1 cellular context compared by ENCODE assay signal in the genomic region with DNA sequence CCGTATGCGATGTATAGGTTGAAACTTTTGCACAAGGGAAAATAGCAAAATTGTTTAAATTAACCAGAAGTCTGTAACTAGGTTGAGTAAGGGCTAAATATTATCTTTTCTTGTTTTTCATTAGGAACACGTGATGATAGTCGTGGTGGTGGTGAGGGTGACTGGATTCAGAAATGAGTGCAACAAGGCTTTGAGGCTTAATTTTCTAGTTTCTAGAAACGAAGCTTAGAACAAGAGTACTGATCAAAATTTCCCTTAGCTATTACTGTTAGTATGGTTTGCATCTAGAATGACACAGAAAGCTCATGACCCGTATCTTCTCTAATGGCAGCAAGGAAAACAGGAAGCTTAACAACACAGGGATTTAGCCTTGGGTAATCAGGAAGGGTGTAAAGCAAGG.
TF ChIP-seq lines count a peak whose summit lies in the region.

No MANE protein-coding gene starts in this region.

TF ChIP-seq in WTC11, 78 proteins besides CTCF, POLR2A, EP300 and RAD21:
- TF ChIP-seq GRHL2 (CRISPR knock-in tag; IDR thresholded peaks at IDR 0.05; ENCODE audit: insufficient replicate concordance, severe bottlenecking) (no peak), ZNF138 (CRISPR knock-in tag; conservative IDR thresholded peaks at IDR 0.05) (no peak), NFATC4 (CRISPR knock-in tag; IDR thresholded peaks at IDR 0.05) (no peak), TEAD1 (CRISPR knock-in tag; IDR thresholded peaks at IDR 0.05) (no peak), TP53 (CRISPR knock-in tag; IDR thresholded peaks at IDR 0.05) (no peak), SP1 (CRISPR knock-in tag; conservative IDR thresholded peaks at IDR 0.05) (no peak), ZNF416 (CRISPR knock-in tag; IDR thresholded peaks at IDR 0.05) (no peak), FOXK1 (CRISPR knock-in tag; IDR thresholded peaks at IDR 0.05) (no peak)
- TF ChIP-seq, protein P1, sequence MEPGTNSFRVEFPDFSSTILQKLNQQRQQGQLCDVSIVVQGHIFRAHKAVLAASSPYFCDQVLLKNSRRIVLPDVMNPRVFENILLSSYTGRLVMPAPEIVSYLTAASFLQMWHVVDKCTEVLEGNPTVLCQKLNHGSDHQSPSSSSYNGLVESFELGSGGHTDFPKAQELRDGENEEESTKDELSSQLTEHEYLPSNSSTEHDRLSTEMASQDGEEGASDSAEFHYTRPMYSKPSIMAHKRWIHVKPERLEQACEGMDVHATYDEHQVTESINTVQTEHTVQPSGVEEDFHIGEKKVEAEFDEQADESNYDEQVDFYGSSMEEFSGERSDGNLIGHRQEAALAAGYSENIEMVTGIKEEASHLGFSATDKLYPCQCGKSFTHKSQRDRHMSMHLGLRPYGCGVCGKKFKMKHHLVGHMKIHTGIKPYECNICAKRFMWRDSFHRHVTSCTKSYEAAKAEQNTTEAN (CRISPR knock-in tag; IDR thresholded peaks at IDR 0.05), result no peak
- TF ChIP-seq, protein P2, sequence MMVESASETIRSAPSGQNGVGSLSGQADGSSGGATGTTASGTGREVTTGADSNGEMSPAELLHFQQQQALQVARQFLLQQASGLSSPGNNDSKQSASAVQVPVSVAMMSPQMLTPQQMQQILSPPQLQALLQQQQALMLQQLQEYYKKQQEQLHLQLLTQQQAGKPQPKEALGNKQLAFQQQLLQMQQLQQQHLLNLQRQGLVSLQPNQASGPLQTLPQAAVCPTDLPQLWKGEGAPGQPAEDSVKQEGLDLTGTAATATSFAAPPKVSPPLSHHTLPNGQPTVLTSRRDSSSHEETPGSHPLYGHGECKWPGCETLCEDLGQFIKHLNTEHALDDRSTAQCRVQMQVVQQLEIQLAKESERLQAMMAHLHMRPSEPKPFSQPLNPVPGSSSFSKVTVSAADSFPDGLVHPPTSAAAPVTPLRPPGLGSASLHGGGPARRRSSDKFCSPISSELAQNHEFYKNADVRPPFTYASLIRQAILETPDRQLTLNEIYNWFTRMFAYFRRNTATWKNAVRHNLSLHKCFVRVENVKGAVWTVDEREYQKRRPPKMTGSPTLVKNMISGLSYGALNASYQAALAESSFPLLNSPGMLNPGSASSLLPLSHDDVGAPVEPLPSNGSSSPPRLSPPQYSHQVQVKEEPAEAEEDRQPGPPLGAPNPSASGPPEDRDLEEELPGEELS (CRISPR knock-in tag; IDR thresholded peaks at IDR 0.05), result no peak
